In the genomic region with DNA sequence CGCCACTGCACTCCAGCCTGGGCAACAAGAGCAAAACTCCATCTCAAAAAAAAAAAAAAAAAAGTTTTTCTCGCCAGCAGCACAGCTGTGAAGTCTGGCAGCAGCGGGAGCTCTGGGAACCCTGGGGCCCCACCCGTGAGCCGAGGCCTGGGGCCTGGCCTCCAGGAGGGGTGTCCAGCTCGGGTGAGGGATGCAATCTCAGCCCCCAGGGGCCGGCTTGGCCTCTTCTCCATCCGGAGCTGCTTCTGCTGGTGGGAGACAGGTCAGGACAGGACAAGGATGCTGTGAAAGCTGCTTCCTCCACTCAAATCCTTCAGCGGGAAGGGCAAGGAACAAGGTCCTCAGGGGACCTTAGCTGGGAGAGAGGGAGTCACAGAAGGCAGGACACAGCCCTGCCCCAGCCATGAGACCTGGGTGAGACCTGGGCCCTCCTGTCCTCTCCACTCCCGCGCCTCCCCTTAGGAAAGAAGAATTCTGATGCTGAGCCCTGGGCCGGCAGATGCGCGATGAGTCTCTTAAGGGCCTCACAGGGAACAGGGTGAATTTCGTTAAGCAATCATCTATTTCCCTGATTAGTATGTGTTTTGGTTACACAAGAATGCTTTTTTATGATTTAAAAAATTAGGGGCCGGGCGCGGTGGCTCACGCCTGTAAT, we compare ENCODE assay signal across 26 cellular contexts. TPM values are rescaled to one million over a fixed set of nuclear protein-coding genes. Genes with fewer than 3 reads are reported as not detected.
DNase-seq lines count a peak whose midpoint lies in the region; ATAC-seq and TF ChIP-seq lines count a peak whose summit lies in the region.
"Had no signal": no experiment of that assay in that cellular context is flagged by ENCODE, and none has a peak within 500 bp of the region (broad histone marks: within the 10 kb centered on the region; RNA-seq: fewer than 3 reads in every experiment).

No MANE protein-coding gene starts in this region.

- no peak overlapping the region; the same call in 1 of the 2 replicates for H3K27ac ChIP-seq in SJCRH30
- peak overlapping the region; percentile 82 for H3K27ac ChIP-seq in left ventricle myocardium inferior (replicated peaks)
- H3K27ac ChIP-seq in stomach, result peak overlapping the region in 1 of 5 donors; percentile 46
- no peak overlapping the region for H3K27ac ChIP-seq in RWPE1
- H3K27ac ChIP-seq: left lung, prostate gland, SK-N-MC had no signal

- peak; percentile 91 for ATAC-seq in sciatic nerve
- no peak for ATAC-seq in natural killer cell
- ATAC-seq: left lung; Panc1; stimulated activated naive CD8-positive, alpha-beta T cell treated with anti-CD3 and anti-CD28 coated beads, Interleukin-15, Interleukin-2, amounts not matched to agents 100 U/mL and 50 U/mL, for 24 hours; WTC11 had no signal

- TF ChIP-seq POLR2A in stomach (IDR thresholded peaks at IDR 0.05), result no peak

- peaks cover 8% of the 10 kb centered on the region; the same call in 1 of the 2 replicates for H3K4me1 ChIP-seq in SJCRH30
- H3K4me1 ChIP-seq in left ventricle myocardium inferior, result peaks cover 31% of the 10 kb centered on the region
- no peaks in the 10 kb centered on the region for H3K4me1 ChIP-seq in stomach
- H3K4me1 ChIP-seq: left lung, prostate gland had no signal

- H3K27me3 ChIP-seq in SJCRH30 (no peaks in the 10 kb centered on the region), left ventricle myocardium inferior (ENCODE audit: low read depth) (no peaks in the 10 kb centered on the region), stomach (peaks cover 0 to 17% (median 0%) of the 10 kb centered on the region in 3 donors)
- H3K27me3 ChIP-seq: left lung had no signal

- intact Hi-C loops in left ventricle myocardium inferior (cut with micrococcal nuclease) (no loop called here), sciatic nerve (cut with DNase I) (no loop called here), stomach (cut with DNase I; ENCODE audit: low total_unique reads) (no loop called here), natural killer cell (cut with micrococcal nuclease) (no loop called here)
- intact Hi-C loops in activated CD4-positive, alpha-beta T cell treated with anti-CD3 and anti-CD28 coated beads, Interleukin-2, amount 10 ng/mL, durations not matched to agents 24 days and 14 days (cut with micrococcal nuclease), result no loop called here

- H3K9me3 ChIP-seq in SJCRH30 (replicated peaks), result no peaks in the 10 kb centered on the region
- no peaks in the 10 kb centered on the region for H3K9me3 ChIP-seq in left ventricle myocardium inferior (replicated peaks)
- H3K9me3 ChIP-seq in stomach, result no peaks in the 10 kb centered on the region
- H3K9me3 ChIP-seq: left lung, prostate gland had no signal

- H3K4me3 Mint-ChIP-seq in natural killer cell, result no peak overlapping the region
- no peak overlapping the region for H3K4me3 Mint-ChIP-seq in activated CD4-positive, alpha-beta T cell treated with anti-CD3 and anti-CD28 coated beads, Interleukin-2, amount 10 ng/mL, durations not matched to agents 24 days and 14 days
- H3K4me3 Mint-ChIP-seq: activated CD4-positive, alpha-beta memory T cell treated with anti-CD3 and anti-CD28 coated beads for 36 hours; neural crest cell; type B pancreatic cell; WTC11 had no signal

- no peak for TF ChIP-seq EP300 in stomach (IDR thresholded peaks at IDR 0.05)

- H3K4me1 Mint-ChIP-seq in natural killer cell, result no peaks in the 10 kb centered on the region
- no peaks in the 10 kb centered on the region for H3K4me1 Mint-ChIP-seq in activated CD4-positive, alpha-beta T cell treated with anti-CD3 and anti-CD28 coated beads, Interleukin-2, amount 10 ng/mL, durations not matched to agents 24 days and 14 days
- H3K4me1 Mint-ChIP-seq: WTC11 had no signal

- TF ChIP-seq CTCF in AG10803 (conservative IDR thresholded peaks at IDR 0.05; ENCODE audit: low read length), result no peak
- no peak for TF ChIP-seq CTCF in left ventricle myocardium inferior (IDR thresholded peaks at IDR 0.05; ENCODE audit: borderline replicate concordance)
- no peak for TF ChIP-seq CTCF in stomach (IDR thresholded peaks at IDR 0.05)
- no peak for TF ChIP-seq CTCF in RWPE1 (conservative IDR thresholded peaks at IDR 0.05; ENCODE audit: low read depth)
- TF ChIP-seq CTCF in natural killer cell (IDR thresholded peaks at IDR 0.05), result no peak

- POLR2A ChIA-PET in RWPE1 (lab: Yijun Ruan, JAX; ENCODE audit: low non-redundant PET), result no interaction called here

- no peaks in the 10 kb centered on the region for H3K27me3 Mint-ChIP-seq in natural killer cell (ENCODE audit: low read depth in 2 of 2)
- H3K27me3 Mint-ChIP-seq in activated CD4-positive, alpha-beta T cell treated with anti-CD3 and anti-CD28 coated beads, Interleukin-2, amount 10 ng/mL, durations not matched to agents 24 days and 14 days, result peaks cover 1% of the 10 kb centered on the region
- H3K27me3 Mint-ChIP-seq: activated CD4-positive, alpha-beta memory T cell treated with anti-CD3 and anti-CD28 coated beads for 36 hours; type B pancreatic cell had no signal

- H3K27ac Mint-ChIP-seq in natural killer cell, result no peak overlapping the region
- H3K27ac Mint-ChIP-seq in activated CD4-positive, alpha-beta T cell treated with anti-CD3 and anti-CD28 coated beads, Interleukin-2, amount 10 ng/mL, durations not matched to agents 24 days and 14 days, result no peak overlapping the region
- H3K27ac Mint-ChIP-seq: activated CD4-positive, alpha-beta memory T cell treated with anti-CD3 and anti-CD28 coated beads for 36 hours; type B pancreatic cell; WTC11 had no signal

- H3K36me3 ChIP-seq in SJCRH30 (no peaks in the 10 kb centered on the region), left ventricle myocardium inferior (no peaks in the 10 kb centered on the region), stomach (no peaks in the 10 kb centered on the region)
- H3K36me3 ChIP-seq: left lung, prostate gland had no signal

- CTCF ChIA-PET in RWPE1 (lab: Yijun Ruan, JAX), result no interaction called here

- WGBS in stomach, 5 donors, result 67 to 75% (median 69%) methylated on average over 19 of the region's 19 CpGs

- H3K36me3 Mint-ChIP-seq in natural killer cell, result no peaks in the 10 kb centered on the region
- H3K36me3 Mint-ChIP-seq in activated CD4-positive, alpha-beta T cell treated with anti-CD3 and anti-CD28 coated beads, Interleukin-2, amount 10 ng/mL, durations not matched to agents 24 days and 14 days (ENCODE audit: low read depth), result no peaks in the 10 kb centered on the region
- H3K36me3 Mint-ChIP-seq: activated CD4-positive, alpha-beta memory T cell treated with anti-CD3 and anti-CD28 coated beads for 36 hours; type B pancreatic cell; WTC11 had no signal

- H3K4me3 ChIP-seq in AG10803 (ENCODE audit: low read length), result no peak overlapping the region
- H3K4me3 ChIP-seq in SJCRH30, result peak overlapping the region; percentile 32
- H3K4me3 ChIP-seq in left ventricle myocardium inferior, result peak overlapping the region; percentile 4
- H3K4me3 ChIP-seq in stomach, result no peak overlapping the region
- H3K4me3 ChIP-seq: left lung, prostate gland, SK-N-MC had no signal

- no peaks in the 10 kb centered on the region for H3K9me3 Mint-ChIP-seq in natural killer cell
- H3K9me3 Mint-ChIP-seq in activated CD4-positive, alpha-beta T cell treated with anti-CD3 and anti-CD28 coated beads, Interleukin-2, amount 10 ng/mL, durations not matched to agents 24 days and 14 days, result no peaks in the 10 kb centered on the region
- H3K9me3 Mint-ChIP-seq: activated CD4-positive, alpha-beta memory T cell treated with anti-CD3 and anti-CD28 coated beads for 36 hours; neural crest cell; type B pancreatic cell; WTC11 had no signal

- DNase-seq in AG10803 (ENCODE audit: low read depth) (peak; percentile 21), SJCRH30 (peak; percentile 76 to 81), left ventricle myocardium inferior (peak; percentile 89), sciatic nerve (ENCODE audit: low spot score) (peak; percentile 73), stomach (no peak), RWPE1 (ENCODE audit: low spot score) (no peak), natural killer cell (no peak)
- no peak for DNase-seq in activated CD4-positive, alpha-beta T cell treated with anti-CD3 and anti-CD28 coated beads, Interleukin-2, amount 10 ng/mL, durations not matched to agents 24 days and 14 days
- DNase-seq: ACHN; activated CD4-positive, alpha-beta memory T cell treated with anti-CD3 and anti-CD28 coated beads for 36 hours; activated gamma-delta T cell treated with Interleukin-2 at 50 U/mL for 16 hours; C1 segment of cervical spinal cord; Karpas-422; NCI-H2029; NCI-H446; small intestine; stimulated activated CD4-positive, alpha-beta T cell treated with anti-CD3 and anti-CD28 coated beads, Interleukin-2, amount 100 ng/mL, for 48 hours; stimulated activated naive CD8-positive, alpha-beta T cell treated with anti-CD3 and anti-CD28 coated beads, Interleukin-15, Interleukin-2, amounts not matched to agents 100 U/mL and 50 U/mL, for 24 hours had no signal

RNA-seq across cellular contexts. Expression of a gene that starts 30.6 kb away (rescaled TPM):
- total RNA-seq in SJCRH30 (2014; rRNA removed; shearing (Covaris generic)), result 1.8 TPM in 2 replicates
- total RNA-seq in left ventricle myocardium inferior (120 TPM), sciatic nerve (8.6 TPM), stomach (1 to 10 TPM in 3 of 5 donors, under 1 TPM in 1, not detected in 1; 0.29 to 1.8 (median 1.4) TPM), natural killer cell (under 1 TPM; 0.28 to 0.59 (median 0.34) TPM)
- 1 to 10 TPM in 2 of 3 donors, under 1 TPM in 1; 0.92 to 1.7 (median 1.6) TPM for polyA plus RNA-seq in stomach
- total RNA-seq in activated CD4-positive, alpha-beta T cell treated with anti-CD3 and anti-CD28 coated beads, Interleukin-2, amount 10 ng/mL, durations not matched to agents 24 days and 14 days, result not detected in 2 replicates
- total RNA-seq: activated CD4-positive, alpha-beta memory T cell treated with anti-CD3 and anti-CD28 coated beads for 36 hours; bronchial epithelial cell had no signal

RNA-seq across cellular contexts. Expression of a gene that starts 43.8 kb away (rescaled TPM):
- total RNA-seq in SJCRH30 (2014; rRNA removed; shearing (Covaris generic)), result 2.2 and 2.4 TPM in 2 replicates
- total RNA-seq in left ventricle myocardium inferior, result 47.3 TPM
- 4.2 TPM for total RNA-seq in sciatic nerve
- 1 to 10 TPM in 4 of 5 donors, not detected in 1; 1.2 to 3.5 (median 2.5) TPM for total RNA-seq in stomach
- polyA plus RNA-seq in stomach, result 1 to 10 TPM in 2 of 3 donors, under 1 TPM in 1; 0.85 to 1.6 (median 1.5) TPM
- total RNA-seq in natural killer cell, result 10 to 100 TPM; 57.6 to 91.7 (median 88.3) TPM
- total RNA-seq in activated CD4-positive, alpha-beta T cell treated with anti-CD3 and anti-CD28 coated beads, Interleukin-2, amount 10 ng/mL, durations not matched to agents 24 days and 14 days, result 51.6 and 55.1 TPM in 2 replicates

Comparison
In these comparisons a context has a peak if more than half of its experiments do, and no peak if none do; other contexts are left out.
1. DNase-seq: peak in AG10803 (single experiment), SJCRH30 (2 of 2), left ventricle myocardium inferior (single experiment) and sciatic nerve (single experiment); none in stomach (single experiment), RWPE1 (single experiment), natural killer cell (single experiment) and activated CD4-positive, alpha-beta T cell treated with anti-CD3 and anti-CD28 coated beads, Interleukin-2, amount 10 ng/mL, durations not matched to agents 24 days and 14 days (single experiment).
2. H3K4me3 ChIP-seq: peak in SJCRH30 (single experiment) and left ventricle myocardium inferior (single experiment); none in AG10803 (single experiment) and stomach (0 of 4).
3. RNA of a gene that starts 30.6 kb away (total RNA-seq): 120 TPM in left ventricle myocardium inferior (single experiment); 8.6 TPM in sciatic nerve (single experiment), 1.8 TPM in SJCRH30, 0.29 to 1.8 TPM in stomach, 0.28 to 0.59 TPM in natural killer cell and not detected in activated CD4-positive, alpha-beta T cell treated with anti-CD3 and anti-CD28 coated beads, Interleukin-2, amount 10 ng/mL, durations not matched to agents 24 days and 14 days; every median in the first group is over 10 times any median in the second.